ENCODE assay signal across 18 cellular contexts in the genomic region with DNA sequence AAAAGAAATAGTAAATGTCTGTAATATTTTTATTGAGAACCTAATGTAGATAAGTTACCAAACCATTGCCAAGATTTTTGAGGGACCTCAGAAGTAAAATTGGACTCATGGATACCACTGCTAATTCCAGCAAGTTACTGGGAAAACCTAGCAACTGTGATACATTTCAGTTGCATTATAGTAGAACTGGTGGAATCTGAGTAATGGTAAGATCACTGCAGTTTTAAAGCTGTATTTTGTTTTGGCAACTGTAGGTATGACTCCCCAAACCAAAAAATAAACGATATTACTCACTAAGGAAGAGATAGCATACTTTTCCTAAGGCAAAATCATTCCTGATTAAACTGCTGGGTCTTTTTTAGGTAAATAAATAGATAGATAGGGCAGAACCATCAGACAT. TPM values are rescaled to one million over a fixed set of nuclear protein-coding genes. Genes with fewer than 3 reads are reported as not detected.
DNase-seq lines count a peak whose midpoint lies in the region; FAIRE-seq and TF ChIP-seq lines count a peak whose summit lies in the region.
"Had no signal": no experiment of that assay in that cellular context is flagged by ENCODE, and none has a peak within 500 bp of the region (broad histone marks: within the 10 kb centered on the region; RNA-seq: fewer than 3 reads in every experiment).

No MANE protein-coding gene starts in this region.

- TF ChIP-seq CTCF in AG04450 (IDR thresholded peaks at IDR 0.05; ENCODE audit: low read depth, low read length), result no peak
- TF ChIP-seq CTCF in fibroblast of the aortic adventitia (IDR thresholded peaks at IDR 0.05; ENCODE audit: insufficient read depth, low read length), result no peak
- TF ChIP-seq CTCF in BE2C (IDR thresholded peaks at IDR 0.05; ENCODE audit: low read depth, low read length), result no peak
- TF ChIP-seq CTCF in left ventricle myocardium inferior (IDR thresholded peaks at IDR 0.05; ENCODE audit: borderline replicate concordance), result no peak

- CTCF ChIA-PET in AG04450 (lab: Charles Lee), result no interaction called here

- H3K27ac ChIP-seq in AG04450 (ENCODE audit: low read depth, low read length), result no peak overlapping the region
- no peak overlapping the region for H3K27ac ChIP-seq in left ventricle myocardium inferior (replicated peaks)
- H3K27ac ChIP-seq: RWPE1, SJSA1 had no signal

- H3K4me1 ChIP-seq in BE2C (no peaks in the 10 kb centered on the region), left ventricle myocardium inferior (no peaks in the 10 kb centered on the region)
- H3K4me1 ChIP-seq: SJSA1 had no signal

- no peaks in the 10 kb centered on the region for H3K9me3 ChIP-seq in AG04450 (ENCODE audit: control insufficient read depth, insufficient read depth, low read length)
- no peaks in the 10 kb centered on the region for H3K9me3 ChIP-seq in BE2C
- no peaks in the 10 kb centered on the region for H3K9me3 ChIP-seq in left ventricle myocardium inferior (replicated peaks)
- H3K9me3 ChIP-seq: SJSA1 had no signal

- no peak for TF ChIP-seq POLR2A in H54 (IDR thresholded peaks at IDR 0.05; ENCODE audit: low read depth, low read length)

- peak; percentile 45 for FAIRE-seq in H54 (lab: Jason Lieb, UNC)
- FAIRE-seq: G401.6 had no signal

- intact Hi-C loops in left ventricle myocardium inferior (cut with micrococcal nuclease), result no loop called here

- POLR2A ChIA-PET in AG04450 (lab: Yijun Ruan, JAX), result no interaction called here

- H3K27me3 ChIP-seq in AG04450 (ENCODE audit: control insufficient read depth, insufficient read depth, low read length) (no peaks in the 10 kb centered on the region), BE2C (no peaks in the 10 kb centered on the region), left ventricle myocardium inferior (ENCODE audit: low read depth) (no peaks in the 10 kb centered on the region)
- H3K27me3 ChIP-seq: SJSA1 had no signal

- no peak overlapping the region for H3K4me3 ChIP-seq in AG04450 (ENCODE audit: low read depth, low read length)
- H3K4me3 ChIP-seq in fibroblast of the aortic adventitia (ENCODE audit: low read depth, low read length), result no peak overlapping the region
- no peak overlapping the region for H3K4me3 ChIP-seq in BE2C (ENCODE audit: low read depth, low read length)
- H3K4me3 ChIP-seq in left ventricle myocardium inferior, result no peak overlapping the region
- H3K4me3 ChIP-seq: SJSA1 had no signal

- peak; percentile 10 for DNase-seq in AG04450 (ENCODE audit: low read depth, low spot score)
- DNase-seq in H54 (ENCODE audit: insufficient read length, low spot score), result no peak
- DNase-seq in RPMI7951 (ENCODE audit: low read depth), result peak; percentile 3
- peak; percentile 38 for DNase-seq in fibroblast of the aortic adventitia (ENCODE audit: low read depth)
- DNase-seq in activated T-cell treated with anti-CD3 and anti-CD28 coated beads for 4 hours, result no peak
- no peak for DNase-seq in activated CD8-positive, alpha-beta memory T cell treated with anti-CD3 and anti-CD28 coated beads for 24 hours
- DNase-seq in BE2C, result no peak
- no peak for DNase-seq in left ventricle myocardium inferior
- DNase-seq: 8988T; Calu3; CD4-positive, CD25-positive, alpha-beta regulatory T cell; NCI-H1417; NCI-H1930; NCI-H2171; NCI-H510A treated with DMSO at 0.1 percent for 48 hours had no signal

- H3K36me3 ChIP-seq in BE2C (peaks cover 56% of the 10 kb centered on the region), left ventricle myocardium inferior (peaks cover 91% of the 10 kb centered on the region)

RNA-seq across cellular contexts. Expression of a gene that starts 54.0 kb away (rescaled TPM):
- 48.2 and 61.2 TPM in 2 replicates for polyA plus RNA-seq in AG04450 (2011; rRNA removed)
- polyA minus RNA-seq in AG04450 (2011; rRNA and poly(A)+ RNA removed), result 113 and 135 TPM in 2 replicates
- total RNA-seq in RPMI7951 (2014; rRNA removed; shearing (Covaris generic)), result 42.7 and 67.5 TPM in 2 replicates
- total RNA-seq in fibroblast of the aortic adventitia (ENCODE audit: low replicate concordance), result 44.0 and 49.8 TPM in 2 replicates
- polyA plus RNA-seq in BE2C (2012; ENCODE audit: insufficient read depth, insufficient read length, low read depth), result 20.2 TPM
- 31.2 TPM for total RNA-seq in left ventricle myocardium inferior

Comparison
In these comparisons a context has a peak if more than half of its experiments do, and no peak if none do; other contexts are left out.
1. DNase-seq: peak in AG04450 (single experiment), RPMI7951 (single experiment) and fibroblast of the aortic adventitia (single experiment); none in H54 (single experiment), activated T-cell treated with anti-CD3 and anti-CD28 coated beads for 4 hours (single experiment), activated CD8-positive, alpha-beta memory T cell treated with anti-CD3 and anti-CD28 coated beads for 24 hours (single experiment), BE2C (single experiment) and left ventricle myocardium inferior (single experiment).